ENCODE assay signal across 20 cellular contexts in genomic region chr10:48331436-48331835, GRCh38. TPM values are rescaled to one million over a fixed set of nuclear protein-coding genes. Genes with fewer than 3 reads are reported as not detected.
"Had no signal": no experiment of that assay in that cellular context is flagged by ENCODE, and none has a peak within 500 bp of the region (broad histone marks: within the 10 kb centered on the region; RNA-seq: fewer than 3 reads in every experiment).

No MANE protein-coding gene starts in this region.

- H3K4me3 Mint-ChIP-seq: central memory CD8-positive, alpha-beta T cell; memory B cell; naive B cell had no signal

- H3K27ac Mint-ChIP-seq: memory B cell had no signal

- H3K9me3 ChIP-seq: colonic mucosa, mucosa of descending colon, psoas muscle, thoracic aorta had no signal

- H3K4me1 ChIP-seq: colonic mucosa had no signal

- ATAC-seq: gastroesophageal sphincter, heart left ventricle, left ventricle myocardium superior, mucosa of descending colon, psoas muscle, right cardiac atrium had no signal

- H3K27me3 Mint-ChIP-seq: central memory CD8-positive, alpha-beta T cell; memory B cell; naive B cell had no signal

- H3K9me3 Mint-ChIP-seq: central memory CD8-positive, alpha-beta T cell had no signal

- H3K27ac ChIP-seq: brain microvascular endothelial cell, colonic mucosa, gastroesophageal sphincter, heart left ventricle, psoas muscle, thoracic aorta had no signal

- DNase-seq: activated CD4-positive, alpha-beta T cell treated with anti-CD3 and anti-CD28 coated beads, Interleukin-2, amount 50 U/mL, for 4 hours; activated gamma-delta T cell; activated T-cell treated with anti-CD3 and anti-CD28 coated beads, Interleukin-2, amount 50 U/mL, for 48 hours; anterior cingulate cortex; brain microvascular endothelial cell; colonic mucosa; heart left ventricle; left ventricle myocardium superior; mucosa of descending colon; naive B cell; psoas muscle; right cardiac atrium; SW 1271; T-helper 2 cell had no signal

- H3K36me3 ChIP-seq: brain microvascular endothelial cell, colonic mucosa, thoracic aorta had no signal

- H3K4me3 ChIP-seq: colonic mucosa, gastroesophageal sphincter, heart left ventricle, mucosa of descending colon, psoas muscle, thoracic aorta had no signal

- H3K27me3 ChIP-seq: brain microvascular endothelial cell, colonic mucosa, gastroesophageal sphincter, heart left ventricle had no signal

RNA-seq across cellular contexts. Expression of gene FRMPD2, which starts 56.9 kb away (rescaled TPM):
- total RNA-seq: left ventricle myocardium superior, osteocyte, psoas muscle, skeletal muscle tissue, thoracic aorta had no signal
